Comparison of ENCODE assay signal across 9 cellular contexts in genomic region chr22:45212992-45213751, GRCh38. TPM values are rescaled to one million over a fixed set of nuclear protein-coding genes. Genes with fewer than 3 reads are reported as not detected.
DNase-seq lines count a peak whose midpoint lies in the region; ATAC-seq, FAIRE-seq and TF ChIP-seq lines count a peak whose summit lies in the region.
"Had no signal": no experiment of that assay in that cellular context is flagged by ENCODE, and none has a peak within 500 bp of the region (broad histone marks: within the 10 kb centered on the region; RNA-seq: fewer than 3 reads in every experiment).

No MANE protein-coding gene starts in this region.

- CTCF ChIA-PET in GM12878 (lab: Yijun Ruan, JAX), result no interaction called here

- TF ChIP-seq EP300 in GM12878 (IDR thresholded peaks at IDR 0.05; ENCODE audit: borderline replicate concordance in 1 of 2, control insufficient read depth in 1 of 2, low read depth in 2 of 2, low read length in 2 of 2), result no peak

- H3K4me3 ChIP-seq in Karpas-422 (ENCODE audit: low read length) (no peak overlapping the region; the same call in 1 of the 2 replicates), GM12878 (no peak overlapping the region), thyroid gland (replicated peaks in 1 of 3) (no peak overlapping the region), MM.1S (ENCODE audit: low read length) (no peak overlapping the region)

- POLR2A ChIA-PET in GM12878 (lab: Charles Lee), result no interaction called here

- H3K4me2 ChIP-seq in Karpas-422 (ENCODE audit: low read depth, low read length, poor library complexity, severe bottlenecking) (peak overlapping the region; percentile 33), GM12878 (ENCODE audit: control insufficient read depth, insufficient read depth) (no peak overlapping the region), MM.1S (ENCODE audit: low read depth, low read length) (no peak overlapping the region)

- in situ Hi-C loops in GM12878 (cut with MboI), result no loop called here

- no peaks in the 10 kb centered on the region for H3K9me3 ChIP-seq in Karpas-422 (ENCODE audit: low read length)
- H3K9me3 ChIP-seq in GM12878 (replicated peaks; ENCODE audit: control insufficient read depth, insufficient read depth, low read length), result no peaks in the 10 kb centered on the region
- no peaks in the 10 kb centered on the region for H3K9me3 ChIP-seq in thyroid gland
- H3K9me3 ChIP-seq in MM.1S (replicated peaks; ENCODE audit: insufficient read depth, low read length), result no peaks in the 10 kb centered on the region

- intact Hi-C loops in GM12878 (cut with micrococcal nuclease; ENCODE audit: unreplicated experiment), result no loop called here
- intact Hi-C loops in thyroid gland (cut with DNase I), result no loop called here

- WGBS in GM12878 (ENCODE audit: insufficient coverage, insufficient replicate concordance, low lambda C conversion rate, missing lambda C conversion rate), result 76% methylated on average over 22 of the region's 22 CpGs
- 60 to 70% methylated on average over 20 to 21 of the region's 22 CpGs for WGBS in thyroid gland, 2 donors

- peak; percentile 71 for DNase-seq in Karpas-422
- no peak for DNase-seq in GM12878 (ENCODE audit: low read depth, low spot score)
- DNase-seq in left lobe of liver (ENCODE audit: low spot score), result no peak
- DNase-seq in thyroid gland, result peak in 1 of 2 donors; percentile 12
- DNase-seq in germinal center (ENCODE audit: low spot score), result no peak
- no peak for DNase-seq in DMS53 treated with DMSO at 0.1 percent for 48 hours (lab: John Stamatoyannopoulos, UW; ENCODE audit: unreplicated experiment)
- DNase-seq in MM.1S, result no peak
- no peak for DNase-seq in NCI-H524 treated with DMSO at 0.1 percent for 48 hours (lab: John Stamatoyannopoulos, UW)
- DNase-seq: effector memory CD4-positive, alpha-beta T cell had no signal

- H3K27me3 ChIP-seq in Karpas-422 (ENCODE audit: low read length), result no peaks in the 10 kb centered on the region
- no peaks in the 10 kb centered on the region for H3K27me3 ChIP-seq in GM12878 (replicated peaks in 1 of 2; ENCODE audit: control insufficient read depth in 2 of 2, insufficient read depth in 2 of 2, low read length in 1 of 2)
- no peaks in the 10 kb centered on the region for H3K27me3 ChIP-seq in thyroid gland
- H3K27me3 ChIP-seq in MM.1S (replicated peaks; ENCODE audit: insufficient read depth, low read length), result no peaks in the 10 kb centered on the region

- H2AFZ ChIP-seq in Karpas-422 (ENCODE audit: low read length) (no peak overlapping the region), GM12878 (ENCODE audit: control insufficient read depth, low read depth, low read length) (no peak overlapping the region), MM.1S (ENCODE audit: low read length) (no peak overlapping the region)

- H3K27ac ChIP-seq in Karpas-422 (ENCODE audit: low read length) (peak overlapping the region; percentile 39; the same call in 1 of the 2 replicates), GM12878 (ENCODE audit: control insufficient read depth, insufficient read depth) (no peak overlapping the region), thyroid gland (peak overlapping the region in 2 of 3 donors; percentile 10 to 37), MM.1S (ENCODE audit: low read length) (no peak overlapping the region)

- H3K36me3 ChIP-seq in Karpas-422 (ENCODE audit: insufficient read depth, low read length) (no peaks in the 10 kb centered on the region), GM12878 (ENCODE audit: control insufficient read depth in 2 of 2, insufficient read depth in 2 of 2, low read length in 1 of 2) (peaks cover 2 to 15% of the 10 kb centered on the region in 2 experiments; a peak in 3 of 4 replicates), thyroid gland (no peaks in the 10 kb centered on the region), MM.1S (replicated peaks; ENCODE audit: insufficient read depth, low read length) (no peaks in the 10 kb centered on the region)

- H3K4me1 ChIP-seq in Karpas-422 (ENCODE audit: low read length) (peaks cover 16% of the 10 kb centered on the region), GM12878 (ENCODE audit: control insufficient read depth, insufficient read depth, low read length) (peaks cover 15% of the 10 kb centered on the region), thyroid gland (peaks cover 7 to 25% of the 10 kb centered on the region in 2 donors), MM.1S (ENCODE audit: low read length) (no peaks in the 10 kb centered on the region)

- H4K20me1 ChIP-seq in Karpas-422 (ENCODE audit: insufficient read depth, low read depth, low read length) (peaks cover 8% of the 10 kb centered on the region; the same call in 1 of the 2 replicates), GM12878 (ENCODE audit: control insufficient read depth, insufficient read depth) (no peaks in the 10 kb centered on the region; the same call in 1 of the 2 replicates), MM.1S (ENCODE audit: insufficient read depth, low read length) (peaks cover 6% of the 10 kb centered on the region; the same call in 1 of the 2 replicates)

- 0 out of 2 replicates have a peak overlapping the region, but pooled peaks have one; percentile 7 for H3K9ac ChIP-seq in Karpas-422 (ENCODE audit: low read length)
- no peak overlapping the region; the same call in 1 of the 2 replicates for H3K9ac ChIP-seq in GM12878 (ENCODE audit: control insufficient read depth, insufficient read depth, low read length)
- H3K9ac ChIP-seq in MM.1S (ENCODE audit: low read length), result no peak overlapping the region

- RAD21 ChIA-PET in GM12878 (lab: Charles Lee; ENCODE audit: unreplicated experiment), result no interaction called here

- TF ChIP-seq POLR2A in GM12878 (IDR thresholded peaks at IDR 0.05; ENCODE audit: low read depth, low read length) (no peak), thyroid gland (IDR thresholded peaks at IDR 0.05) (no peak)

- BruUV-seq in GM12878 (replicated peaks; lab: Mats Ljungman, UMichigan), result no TSS peak

- no peak for TF ChIP-seq CTCF in GM12878 (IDR thresholded peaks at IDR 0.05 in 2 of 3, conservative IDR thresholded peaks at IDR 0.05 in 1 of 3; ENCODE audit: control insufficient read depth in 2 of 3, extremely low read depth in 1 of 3, insufficient read depth in 1 of 3, low read depth in 3 of 3, low read length in 3 of 3)
- no peak for TF ChIP-seq CTCF in thyroid gland (IDR thresholded peaks at IDR 0.05)
- TF ChIP-seq CTCF in MM.1S (IDR thresholded peaks at IDR 0.05; ENCODE audit: low read length), result no peak

- SMC1A ChIA-PET in GM12878 (lab: Charles Lee; ENCODE audit: uncharacterized antibody, unreplicated experiment), result no interaction called here

- no peak for TF ChIP-seq RAD21 in GM12878 (IDR thresholded peaks at IDR 0.05; ENCODE audit: insufficient read depth, low read depth, low read length)

- H3K79me2 ChIP-seq in Karpas-422 (ENCODE audit: low read length) (peaks cover 31% of the 10 kb centered on the region), GM12878 (ENCODE audit: control insufficient read depth, insufficient read depth, low read length) (peaks cover 26% of the 10 kb centered on the region), MM.1S (ENCODE audit: low read length) (peaks cover 99% of the 10 kb centered on the region)

- peak; percentile 53 for ATAC-seq in GM12878
- ATAC-seq in left lobe of liver, result peak; percentile 15

- H3F3A ChIP-seq in MM.1S (ENCODE audit: insufficient read depth, low read length), result no peaks in the 10 kb centered on the region

- FAIRE-seq in GM12878 (lab: Jason Lieb, UNC), result no peak

- H3K9me2 ChIP-seq in Karpas-422 (replicated peaks; ENCODE audit: insufficient read depth, low read length) (no peaks in the 10 kb centered on the region), MM.1S (replicated peaks; ENCODE audit: insufficient read depth, low read length) (no peaks in the 10 kb centered on the region)

RNA-seq across cellular contexts. Expression of gene KIAA0930, which starts 27.5 kb away (rescaled TPM):
- 19.3 and 33.5 TPM in 2 replicates for total RNA-seq in Karpas-422 (2014; rRNA removed; shearing (Covaris generic); ENCODE audit: low replicate concordance)
- total RNA-seq in GM12878 (2013; cell fraction: nucleolus; rRNA removed), result 25.3 and 27.5 TPM in 2 replicates
- 99.8 and 102 TPM in 2 replicates for total RNA-seq in GM12878 (2014; rRNA removed)
- total RNA-seq in GM12878 (2014; rRNA removed; fragmentation: Illumina TruSeq; extraction: Trizol), result 39.2 and 45.2 TPM in 2 replicates
- 125 and 127 TPM in 2 replicates for total RNA-seq in GM12878 (2021)
- 23.2 TPM for polyA plus RNA-seq in GM12878 (2011; ENCODE audit: low read depth)
- 38.7 and 58.2 TPM in 2 replicates for polyA plus RNA-seq in GM12878 (2011; rRNA removed)
- 79.0 and 81.0 TPM in 2 replicates for polyA plus RNA-seq in GM12878 (2011; cell fraction: cytosol; rRNA removed)
- polyA plus RNA-seq in GM12878 (2011; cell fraction: nucleus; rRNA removed), result 65.6 and 80.7 TPM in 2 replicates
- polyA plus RNA-seq in GM12878 (2012), result 57.8 and 60.4 TPM in 2 replicates
- polyA plus RNA-seq in GM12878 (2014; fragmentation: Illumina TruSeq; extraction: Trizol), result 13.4 and 47.4 TPM in 2 replicates
- polyA plus RNA-seq in GM12878 (2014; fragmentation: Nextera tagmentation; extraction: Ambion mirVana), result 1 to 10 TPM; 3.6 to 9.2 TPM
- polyA plus RNA-seq in GM12878 (2014; rRNA removed), result 114 and 120 TPM in 2 replicates
- polyA plus RNA-seq in GM12878 (2016; fragmentation: Nextera tagmentation; extraction: Ambion mirVana), result 10 to 100 TPM; 14.2 to 16.3 TPM
- polyA minus RNA-seq in GM12878 (2011; rRNA and poly(A)+ RNA removed), result 26.4 and 47.9 TPM in 2 replicates
- 20.2 and 21.9 TPM in 2 replicates for polyA minus RNA-seq in GM12878 (2011; cell fraction: cytosol; rRNA and poly(A)+ RNA removed)
- 10.3 and 17.9 TPM in 2 replicates for polyA minus RNA-seq in GM12878 (2011; cell fraction: nucleus; rRNA and poly(A)+ RNA removed)
- total RNA-seq in left lobe of liver, result 44.2 TPM
- 10 to 100 TPM; 21.0 to 42.7 (median 25.0) TPM for total RNA-seq in thyroid gland

RNA-seq across cellular contexts. Expression of gene NUP50, which starts 49.4 kb away (rescaled TPM):
- total RNA-seq in Karpas-422 (2014; rRNA removed; shearing (Covaris generic); ENCODE audit: low replicate concordance), result 49.8 and 50.7 TPM in 2 replicates
- 87.1 and 92.4 TPM in 2 replicates for total RNA-seq in GM12878 (2013; cell fraction: nucleolus; rRNA removed)
- total RNA-seq in GM12878 (2014; rRNA removed), result 79.0 and 83.2 TPM in 2 replicates
- 79.3 and 84.3 TPM in 2 replicates for total RNA-seq in GM12878 (2014; rRNA removed; fragmentation: Illumina TruSeq; extraction: Trizol)
- 117 and 125 TPM in 2 replicates for total RNA-seq in GM12878 (2021)
- 26.3 TPM for polyA plus RNA-seq in GM12878 (2011; ENCODE audit: low read depth)
- polyA plus RNA-seq in GM12878 (2011; rRNA removed), result 46.4 and 49.5 TPM in 2 replicates
- polyA plus RNA-seq in GM12878 (2011; cell fraction: cytosol; rRNA removed), result 33.5 and 36.6 TPM in 2 replicates
- 39.1 and 47.0 TPM in 2 replicates for polyA plus RNA-seq in GM12878 (2011; cell fraction: nucleus; rRNA removed)
- polyA plus RNA-seq in GM12878 (2012), result 39.6 and 44.2 TPM in 2 replicates
- 82.5 and 91.0 TPM in 2 replicates for polyA plus RNA-seq in GM12878 (2014; fragmentation: Illumina TruSeq; extraction: Trizol)
- polyA plus RNA-seq in GM12878 (2014; fragmentation: Nextera tagmentation; extraction: Ambion mirVana), result 10 to 100 TPM; 36.8 to 43.4 TPM
- 66.9 and 71.3 TPM in 2 replicates for polyA plus RNA-seq in GM12878 (2014; rRNA removed)
- 10 to 100 TPM; 78.7 to 89.4 TPM for polyA plus RNA-seq in GM12878 (2016; fragmentation: Nextera tagmentation; extraction: Ambion mirVana)
- 80.2 and 102 TPM in 2 replicates for polyA minus RNA-seq in GM12878 (2011; rRNA and poly(A)+ RNA removed)
- polyA minus RNA-seq in GM12878 (2011; cell fraction: cytosol; rRNA and poly(A)+ RNA removed), result 19.0 and 23.5 TPM in 2 replicates
- 29.1 and 45.1 TPM in 2 replicates for polyA minus RNA-seq in GM12878 (2011; cell fraction: nucleus; rRNA and poly(A)+ RNA removed)
- 31.7 TPM for total RNA-seq in left lobe of liver
- 100 to 1,000 TPM in 2 of 4 donors, 10 to 100 TPM in 2; 53.9 to 128 (median 91.9) TPM for total RNA-seq in thyroid gland

Comparison
In these comparisons a context has a peak if more than half of its experiments do, and no peak if none do; other contexts are left out.
1. H3K27ac ChIP-seq: peak in Karpas-422 (single experiment) and thyroid gland (2 of 3); none in GM12878 (single experiment) and MM.1S (single experiment).